Comparison of ENCODE assay signal across 8 cellular contexts in genomic region chr6:13574149-13574570, GRCh38. TPM values are rescaled to one million over a fixed set of nuclear protein-coding genes. Genes with fewer than 3 reads are reported as not detected.
DNase-seq lines count a peak whose midpoint lies in the region; ATAC-seq, FAIRE-seq and TF ChIP-seq lines count a peak whose summit lies in the region.

No MANE protein-coding gene starts in this region.

- peak; percentile 72 for TF ChIP-seq POLR2A in A549 (IDR thresholded peaks at IDR 0.05; ENCODE audit: low read length)

- H3K9ac ChIP-seq in skeletal muscle tissue (ENCODE audit: low read depth in 1 of 3, low read length in 3 of 3): peak overlapping the region; percentile 78 to 95 (median 80)

- FAIRE-seq in A549 (lab: Jason Lieb, UNC): no peak

- in situ Hi-C loops in brain microvascular endothelial cell (cut with HindIII; ENCODE audit: low pct_ligation_motif_present, low sequenced_read_pairs): no loop called here

- H3K4me1 ChIP-seq in A549: peaks cover 6% of the 10 kb centered on the region; the same call in 1 of the 3 replicates
- H3K4me1 ChIP-seq in skeletal muscle tissue (ENCODE audit: control insufficient read depth in 3 of 3, insufficient read depth in 3 of 3, low read length in 3 of 3): peaks cover 10 to 18% (median 11%) of the 10 kb centered on the region in 3 donors

- H3K4me2 ChIP-seq in A549: peak overlapping the region; percentile 77

- CTCF ChIA-PET in A549 (lab: Yijun Ruan, JAX): interaction anchor here (0.7 to 2.3 kb wide), 22 partner anchors 8 to 636 kb away, joined by 3 to 10 read pairs (median 4); partner anchors contain the start of gene NOL7

- no CpG with 5 or more reads among the region's 46 CpGs for WGBS in A549 (ENCODE audit: missing lambda C conversion rate)

- peak; percentile 31; the same call in 2 of the 3 replicates for TF ChIP-seq CTCF in A549 (IDR thresholded peaks at IDR 0.05)
- TF ChIP-seq CTCF in brain microvascular endothelial cell (IDR thresholded peaks at IDR 0.05; ENCODE audit: low read depth, low read length, missing control alignments): peak; percentile 53

- H3K36me3 ChIP-seq in brain microvascular endothelial cell (replicated peaks) (no peaks in the 10 kb centered on the region), skeletal muscle tissue (ENCODE audit: control insufficient read depth in 3 of 3, insufficient read depth in 3 of 3, low read length in 3 of 3) (no peaks in the 10 kb centered on the region)

- H3K27me3 ChIP-seq in brain microvascular endothelial cell (replicated peaks) (no peaks in the 10 kb centered on the region), skeletal muscle tissue (ENCODE audit: control insufficient read depth in 3 of 3, insufficient read depth in 3 of 3, low read length in 3 of 3) (peaks cover 0 to 5% (median 0%) of the 10 kb centered on the region in 3 donors)

- TF ChIP-seq EP300 in A549 (IDR thresholded peaks at IDR 0.05): no peak

- H3K9me3 ChIP-seq in A549 (peaks cover 10% of the 10 kb centered on the region; the same call in 2 of the 3 replicates), iPS-18c (ENCODE audit: control insufficient read depth, insufficient read depth, low read length) (no peaks in the 10 kb centered on the region), skeletal muscle tissue (ENCODE audit: control insufficient read depth in 3 of 3, low read length in 3 of 3) (no peaks in the 10 kb centered on the region)

- peak overlapping the region; percentile 99 to 100 for H3K27ac ChIP-seq in A549
- peak overlapping the region; percentile 73 for H3K27ac ChIP-seq in brain microvascular endothelial cell
- peak overlapping the region; percentile 96 for H3K27ac ChIP-seq in skeletal muscle tissue (ENCODE audit: low read depth, low read length)

- POLR2A ChIA-PET in A549 (lab: Yijun Ruan, JAX): interaction anchor here (0.6 to 2.9 kb wide), 15 partner anchors 10 to 271 kb away, joined by 3 to 40 read pairs (median 5); partner anchors contain the start of genes GFOD1, NOL7, RANBP9 and TBC1D7

- TF ChIP-seq RAD21 in A549 (conservative IDR thresholded peaks at IDR 0.05 in 1 of 2, IDR thresholded peaks at IDR 0.05 in 1 of 2): peak in 1 of 2 experiments; percentile 24; a peak in 1 of 5 replicates

- DNase-seq in A549 (ENCODE audit: low read depth in 1 of 2, low spot score in 1 of 2) (peak; percentile 90 to 93), NCI-H2081 treated with DMSO at 0.1 percent for 48 hours (lab: John Stamatoyannopoulos, UW) (peak; percentile 71), UCSD-AML1 (lab: John Stamatoyannopoulos, UW; ENCODE audit: unreplicated experiment) (peak; percentile 96), brain microvascular endothelial cell (peak; percentile 78)

- ATAC-seq in A549 (peak; percentile 89 to 90), GM18520 (IDR thresholded peaks at IDR 0.05; ENCODE audit: unreplicated experiment) (peak; percentile 86), HG03060 (IDR thresholded peaks at IDR 0.05; ENCODE audit: low read depth, unreplicated experiment) (peak; percentile 59)

- peak overlapping the region; percentile 91 for H3K4me3 ChIP-seq in A549
- peak overlapping the region; percentile 78 for H3K4me3 ChIP-seq in brain microvascular endothelial cell (ENCODE audit: low read depth, low read length)
- H3K4me3 ChIP-seq in iPS-18c (ENCODE audit: insufficient read depth, low read depth, low read length): peak overlapping the region; percentile 85
- peak overlapping the region; percentile 83 to 92 (median 88) for H3K4me3 ChIP-seq in skeletal muscle tissue (ENCODE audit: low read length in 3 of 3)

TF ChIP-seq in A549, 52 proteins besides CTCF, POLR2A, EP300 and RAD21:
- TF ChIP-seq PHF8 (IDR thresholded peaks at IDR 0.05; ENCODE audit: borderline replicate concordance, low read depth) (no peak), REST (IDR thresholded peaks at IDR 0.05) (peak; percentile 84), HDAC2 (IDR thresholded peaks at IDR 0.05) (no peak), JUN (IDR thresholded peaks at IDR 0.05) (peak in 1 of 2 experiments; percentile 62; a peak in 4 of 5 replicates), CHD2 (IDR thresholded peaks at IDR 0.05; ENCODE audit: low read length, partially characterized antibody) (peak; percentile 86), HOXB5 (CRISPR knock-in tag; IDR thresholded peaks at IDR 0.05) (no peak), MAZ (IDR thresholded peaks at IDR 0.05; ENCODE audit: borderline replicate concordance, low read depth, low read length) (0 out of 2 replicates have a peak, but pooled peaks have one; percentile 4), FOXS1 (CRISPR knock-in tag; IDR thresholded peaks at IDR 0.05) (no peak), ELK1 (IDR thresholded peaks at IDR 0.05; ENCODE audit: low read depth, low read length) (no peak), PBX3 (IDR thresholded peaks at IDR 0.05) (no peak), RCOR1 (IDR thresholded peaks at IDR 0.05; ENCODE audit: low read depth, low read length) (no peak)

RNA-seq across cellular contexts. Expression of gene SIRT5, which starts 0.2 kb away (rescaled TPM):
- 7.1 and 7.8 TPM in 2 replicates for polyA plus RNA-seq in A549 (2011; rRNA removed)
- polyA plus RNA-seq in A549 (2012; cell fraction: cytosol; rRNA removed): 3.5 and 3.9 TPM in 2 replicates
- polyA plus RNA-seq in A549 (2012; cell fraction: nucleus; rRNA removed): 3.8 and 4.8 TPM in 2 replicates
- polyA plus RNA-seq in A549 (2017; fragmentation: RNase III; extraction: RNeasy Plus Mini Kit Qiagen cat#74134 plus additional on column Dnase treatment): 4.9 to 6.0 TPM (median 5.1 TPM) in 3 replicates
- polyA minus RNA-seq in A549 (2011; rRNA and poly(A)+ RNA removed): 4.4 and 4.9 TPM in 2 replicates
- 10.4 TPM for total RNA-seq in skeletal muscle tissue

RNA-seq across cellular contexts. Expression of gene NOL7, which starts 41.0 kb away (rescaled TPM):
- polyA plus RNA-seq in A549 (2011; rRNA removed) (41.2 and 75.1 TPM in 2 replicates), A549 (2017; fragmentation: RNase III; extraction: RNeasy Plus Mini Kit Qiagen cat#74134 plus additional on column Dnase treatment) (82.7 to 90.7 TPM (median 85.9 TPM) in 3 replicates)
- 46.7 and 70.7 TPM in 2 replicates for polyA plus RNA-seq in A549 (2012; cell fraction: cytosol; rRNA removed)
- polyA plus RNA-seq in A549 (2012; cell fraction: nucleus; rRNA removed): 24.3 and 45.1 TPM in 2 replicates
- 4.0 and 4.5 TPM in 2 replicates for polyA minus RNA-seq in A549 (2011; rRNA and poly(A)+ RNA removed)
- 29.2 TPM for total RNA-seq in skeletal muscle tissue

Comparison
In these comparisons a context has a peak if more than half of its experiments do, and no peak if none do; other contexts are left out.
1. Peak in every context shown above with its lines: DNase-seq, ATAC-seq, H3K4me3 ChIP-seq and H3K27ac ChIP-seq.